In genomic region chr1:65170511-65171142, GRCh38 we compare ENCODE assay signal across 11 cellular contexts. TPM values are rescaled to one million over a fixed set of nuclear protein-coding genes. Genes with fewer than 3 reads are reported as not detected.
DNase-seq lines count a peak whose midpoint lies in the region; ATAC-seq, FAIRE-seq and TF ChIP-seq lines count a peak whose summit lies in the region.
"Had no signal": no experiment of that assay in that cellular context is flagged by ENCODE, and none has a peak within 500 bp of the region (broad histone marks: within the 10 kb centered on the region; RNA-seq: fewer than 3 reads in every experiment).

No MANE protein-coding gene starts in this region.

- no peak overlapping the region for H3K4me3 ChIP-seq in bronchial epithelial cell (ENCODE audit: low read depth, low read length)
- H3K4me3 ChIP-seq in left lung, result no peak overlapping the region

- H3K9me3 ChIP-seq in left lung, result no peaks in the 10 kb centered on the region

- H3K4me1 ChIP-seq in left lung, result peaks cover 7 to 43% of the 10 kb centered on the region in 2 donors

- TF ChIP-seq CTCF in bronchial epithelial cell (IDR thresholded peaks at IDR 0.05; ENCODE audit: insufficient read depth, low read length, severe bottlenecking), result no peak
- no peak for TF ChIP-seq CTCF in left lung (IDR thresholded peaks at IDR 0.05)

- intact Hi-C loops in left lung (cut with DNase I), result no loop called here

- H3K27me3 ChIP-seq in bronchial epithelial cell (ENCODE audit: control insufficient read depth, insufficient read depth, low read length) (no peaks in the 10 kb centered on the region), left lung (no peaks in the 10 kb centered on the region)

- DNase-seq in NCI-H2171 treated with DMSO at 0.1 percent for 48 hours (lab: John Stamatoyannopoulos, UW), result peak; percentile 25
- no peak for DNase-seq in NCI-H2171 (lab: John Stamatoyannopoulos, UW)
- DNase-seq in bronchial epithelial cell (ENCODE audit: low read depth), result peak; percentile 47
- DNase-seq in left lung, result no peak
- peak; percentile 71 for DNase-seq in ureter (ENCODE audit: low spot score)
- no peak for DNase-seq in NCI-H2107 treated with DMSO at 0.1 percent for 48 hours (lab: John Stamatoyannopoulos, UW; ENCODE audit: unreplicated experiment)
- no peak for DNase-seq in NCI-H1930 (lab: John Stamatoyannopoulos, UW)
- DNase-seq: effector CD8-positive, alpha-beta T cell; H9 had no signal

- H3K27ac ChIP-seq in left lung, result no peak overlapping the region
- H3K27ac ChIP-seq: 22Rv1 had no signal

- no peak for FAIRE-seq in bronchial epithelial cell (lab: Jason Lieb, UNC)

- peak; percentile 59 for ATAC-seq in left lung
- ATAC-seq in HG03442 (IDR thresholded peaks at IDR 0.05; ENCODE audit: unreplicated experiment), result no peak

- H3K36me3 ChIP-seq in bronchial epithelial cell (ENCODE audit: control insufficient read depth, insufficient read depth, low read length) (no peaks in the 10 kb centered on the region), left lung (no peaks in the 10 kb centered on the region)

RNA-seq across cellular contexts. Expression of gene AK4, which starts 22.6 kb away (rescaled TPM):
- total RNA-seq in bronchial epithelial cell (36.2 and 52.9 TPM in 2 replicates), left lung (1 to 10 TPM; 3.3 to 8.7 TPM), ureter (51.9 TPM)

Comparison
In these comparisons a context has a peak if more than half of its experiments do, and no peak if none do; other contexts are left out.
1. DNase-seq: peak in NCI-H2171 treated with DMSO at 0.1 percent for 48 hours (single experiment), bronchial epithelial cell (single experiment) and ureter (single experiment); none in NCI-H2171 (single experiment), left lung (0 of 2), NCI-H2107 treated with DMSO at 0.1 percent for 48 hours (single experiment) and NCI-H1930 (0 of 2).